Comparison of ENCODE assay signal across 10 cellular contexts in genomic region chr1:183029591-183030000, GRCh38. TPM values are rescaled to one million over a fixed set of nuclear protein-coding genes. Genes with fewer than 3 reads are reported as not detected.
DNase-seq lines count a peak whose midpoint lies in the region; ATAC-seq and TF ChIP-seq lines count a peak whose summit lies in the region.
"Had no signal": no experiment of that assay in that cellular context is flagged by ENCODE, and none has a peak within 500 bp of the region (broad histone marks: within the 10 kb centered on the region; RNA-seq: fewer than 3 reads in every experiment).

No MANE protein-coding gene starts in this region.

- no peak for TF ChIP-seq CTCF in AG09309 (IDR thresholded peaks at IDR 0.05; ENCODE audit: control insufficient read depth, insufficient read depth, low read depth, low read length, missing control alignments)
- no peak for TF ChIP-seq CTCF in coronary artery (IDR thresholded peaks at IDR 0.05)

- no peak overlapping the region for H3K9ac ChIP-seq in mesendoderm (ENCODE audit: low read length)
- no peak overlapping the region for H3K9ac ChIP-seq in Karpas-422 (ENCODE audit: low read length)

- H3K4me2 ChIP-seq in mesendoderm (ENCODE audit: low read length) (no peak overlapping the region), Karpas-422 (ENCODE audit: low read depth, low read length, poor library complexity, severe bottlenecking) (no peak overlapping the region)

- H3K4me3 ChIP-seq in AG09309 (ENCODE audit: control insufficient read depth, low read depth, low read length) = no peak overlapping the region
- peak overlapping the region; percentile 25 for H3K4me3 ChIP-seq in coronary artery
- H3K4me3 ChIP-seq in mesendoderm (ENCODE audit: low read length) = no peak overlapping the region
- H3K4me3 ChIP-seq in Karpas-422 (ENCODE audit: low read length) = no peak overlapping the region

- peak overlapping the region in 1 of 2 donors; percentile 29 for H3K27ac ChIP-seq in coronary artery
- H3K27ac ChIP-seq in mesendoderm (ENCODE audit: low read depth, low read length) = no peak overlapping the region
- no peak overlapping the region for H3K27ac ChIP-seq in Karpas-422 (ENCODE audit: low read length)

- no CpG with 5 or more reads among the region's 3 CpGs for WGBS in mesendoderm (ENCODE audit: extremely low coverage, insufficient coverage, low lambda C conversion rate)

- H3K4ac ChIP-seq in mesendoderm (ENCODE audit: low read depth, low read length) = no peak overlapping the region

- H2BK120ac ChIP-seq in mesendoderm (ENCODE audit: low read depth, low read length) = no peak overlapping the region

- H3K4me1 ChIP-seq in mesendoderm (ENCODE audit: control insufficient read depth, low read depth, low read length) (peaks cover 4% of the 10 kb centered on the region), Karpas-422 (ENCODE audit: low read length) (peaks cover 58% of the 10 kb centered on the region)

- no peaks in the 10 kb centered on the region for H3K9me3 ChIP-seq in Karpas-422 (ENCODE audit: low read length)

- H2BK5ac ChIP-seq in mesendoderm (ENCODE audit: low read length) = no peak overlapping the region

- H2AFZ ChIP-seq in Karpas-422 (ENCODE audit: low read length) = no peak overlapping the region

- peak; percentile 44 for DNase-seq in AG09309 (ENCODE audit: low read depth)
- DNase-seq in LoVo (ENCODE audit: low spot score) = peak; percentile 45
- DNase-seq in coronary artery (ENCODE audit: low spot score) = no peak
- peak; percentile 73 for DNase-seq in mesendoderm
- no peak for DNase-seq in dedifferentiated amniotic fluid mesenchymal stem cell (ENCODE audit: extremely low spot score)
- no peak for DNase-seq in Karpas-422
- no peak for DNase-seq in activated CD4-positive, alpha-beta T cell treated with anti-CD3 and anti-CD28 coated beads for 4 hours
- DNase-seq: CD4-positive, alpha-beta T cell; NCI-H524 treated with DMSO at 0.1 percent for 48 hours had no signal

- H3K23ac ChIP-seq in mesendoderm (ENCODE audit: low read length) = no peak overlapping the region

- H4K20me1 ChIP-seq in Karpas-422 (ENCODE audit: insufficient read depth, low read depth, low read length) = no peaks in the 10 kb centered on the region

- H3K56ac ChIP-seq in mesendoderm (ENCODE audit: low read length) = no peak overlapping the region

- H3K36me3 ChIP-seq in mesendoderm (ENCODE audit: control insufficient read depth, insufficient read depth, low read length) = no peaks in the 10 kb centered on the region
- no peaks in the 10 kb centered on the region for H3K36me3 ChIP-seq in Karpas-422 (ENCODE audit: insufficient read depth, low read length)

- no peak overlapping the region for H4K8ac ChIP-seq in mesendoderm (ENCODE audit: low read depth, low read length)

- no peaks in the 10 kb centered on the region for H3K27me3 ChIP-seq in mesendoderm (ENCODE audit: insufficient read depth, low read length, poor library complexity)
- H3K27me3 ChIP-seq in Karpas-422 (ENCODE audit: low read length) = no peaks in the 10 kb centered on the region

- H3K79me2 ChIP-seq in mesendoderm (ENCODE audit: control insufficient read depth, insufficient read depth, low read length) = peaks cover 9% of the 10 kb centered on the region
- no peaks in the 10 kb centered on the region for H3K79me2 ChIP-seq in Karpas-422 (ENCODE audit: low read length)

- ATAC-seq in GM18870 (IDR thresholded peaks at IDR 0.05; ENCODE audit: unreplicated experiment) = no peak

- H3K18ac ChIP-seq in mesendoderm (ENCODE audit: low read length) = no peak overlapping the region

- no peaks in the 10 kb centered on the region for H3K9me2 ChIP-seq in Karpas-422 (replicated peaks; ENCODE audit: insufficient read depth, low read length)

- H2BK15ac ChIP-seq in mesendoderm (replicated peaks; ENCODE audit: low read depth) = no peak overlapping the region

- peaks cover 7% of the 10 kb centered on the region for H3K79me1 ChIP-seq in mesendoderm (ENCODE audit: low read length)

- H2AK5ac ChIP-seq in mesendoderm (ENCODE audit: low read length) = no peak overlapping the region

- no peak overlapping the region for H4K5ac ChIP-seq in mesendoderm (ENCODE audit: low read length)

RNA-seq across cellular contexts. Expression of gene LAMC1, which starts 6.4 kb away (rescaled TPM):
- polyA plus RNA-seq in mesendoderm (2013, experiment 1 of 2) = 54.6 TPM
- polyA plus RNA-seq in mesendoderm (2013, experiment 2 of 2) = 50.2 TPM
- total RNA-seq in Karpas-422 (2014; rRNA removed; shearing (Covaris generic); ENCODE audit: low replicate concordance) = 8.4 and 10.8 TPM in 2 replicates
- total RNA-seq: CD4-positive, alpha-beta T cell had no signal

Comparison
In these comparisons a context has a peak if more than half of its experiments do, and no peak if none do; other contexts are left out.
1. DNase-seq: peak in AG09309 (single experiment), LoVo (single experiment) and mesendoderm (single experiment); none in coronary artery (single experiment), dedifferentiated amniotic fluid mesenchymal stem cell (single experiment), Karpas-422 (single experiment) and activated CD4-positive, alpha-beta T cell treated with anti-CD3 and anti-CD28 coated beads for 4 hours (0 of 2).